ENCODE assay signal across 1 cellular context in genomic region chr3:14698601-14699244, GRCh38.
TF ChIP-seq lines count a peak whose summit lies in the region.

No MANE protein-coding gene starts in this region.

TF ChIP-seq in liver, 16 proteins besides CTCF, POLR2A, EP300 and RAD21 (continued from another document):
- no peak for TF ChIP-seq MAX (IDR thresholded peaks at IDR 0.05)
- TF ChIP-seq ATF3 (IDR thresholded peaks at IDR 0.05) = no peak
